Comparison of ENCODE assay signal across 1 cellular context in the genomic region with DNA sequence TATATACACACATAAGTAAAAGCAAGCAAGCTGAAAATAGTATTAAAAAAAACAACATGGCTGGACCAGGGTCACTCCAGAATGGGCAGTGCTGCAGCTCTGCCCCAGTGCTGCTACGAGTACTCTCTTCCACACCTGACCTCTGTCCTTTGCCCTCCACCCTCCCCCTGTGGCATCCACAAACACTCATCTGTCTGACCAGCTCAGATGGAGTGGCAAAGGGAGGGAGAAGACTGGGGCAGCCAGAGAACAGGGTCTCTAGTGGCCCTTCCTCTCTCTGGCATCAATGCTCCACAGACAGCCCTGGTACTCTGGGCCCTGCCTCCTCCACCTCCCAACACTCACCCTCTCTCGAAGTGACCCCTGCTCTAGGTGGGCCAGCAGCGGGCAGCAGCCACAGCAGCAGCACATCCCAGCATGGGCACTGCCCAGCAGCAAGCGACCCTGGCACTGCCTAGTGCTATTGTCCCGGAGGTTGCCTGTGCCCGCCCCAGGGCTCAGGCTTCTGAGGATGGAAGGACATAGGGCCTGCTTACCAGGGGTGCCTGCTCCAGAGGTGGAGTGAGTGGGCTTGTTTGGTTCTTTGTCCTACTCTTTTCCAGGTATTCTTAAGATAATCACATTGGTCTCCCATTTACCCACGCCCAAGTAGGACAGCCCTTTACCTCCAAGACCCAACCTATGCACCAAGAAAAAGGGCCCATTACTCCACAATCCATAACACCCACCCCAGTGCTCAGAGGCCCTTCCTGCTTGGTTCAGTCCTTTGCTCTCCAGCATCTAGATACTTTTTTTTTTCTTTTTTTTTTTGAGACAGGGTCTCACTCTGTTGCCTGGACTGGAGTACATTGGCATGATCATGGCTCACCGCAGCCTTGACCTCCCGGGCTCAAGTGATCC.
TF ChIP-seq lines count a peak whose summit lies in the region.

No MANE protein-coding gene starts in this region.

TF ChIP-seq in GM12878, 131 proteins besides CTCF, POLR2A, EP300 and RAD21:
- TF ChIP-seq TCF3 (IDR thresholded peaks at IDR 0.05; ENCODE audit: borderline replicate concordance, insufficient read depth, low read depth, low read length) = no peak
- TF ChIP-seq NR2C1 (IDR thresholded peaks at IDR 0.05) = peak; percentile 36; the same call in 1 of the 2 replicates
- TF ChIP-seq ZZZ3 (IDR thresholded peaks at IDR 0.05; ENCODE audit: control insufficient read depth, insufficient read length, low read depth) = no peak
